In genomic region chr16:29663829-29664132, GRCh38 we compare ENCODE assay signal across 1 cellular context.
TF ChIP-seq lines count a peak whose summit lies in the region.

No MANE protein-coding gene starts in this region.

TF ChIP-seq in K562, 482 proteins besides CTCF, POLR2A, EP300 and RAD21 (continued from another document):
- TF ChIP-seq CHD7 (IDR thresholded peaks at IDR 0.05; ENCODE audit: low read depth, low read length) (no peak), SAFB (IDR thresholded peaks at IDR 0.05; ENCODE audit: borderline replicate concordance, low read depth, low read length) (no peak), PBX2 (CRISPR knock-in tag; IDR thresholded peaks at IDR 0.05; ENCODE audit: low read depth) (no peak), PBX2 (tag; conservative IDR thresholded peaks at IDR 0.05; ENCODE audit: low read depth) (no peak), KLF16 (IDR thresholded peaks at IDR 0.05) (no peak)
